In the genomic region with DNA sequence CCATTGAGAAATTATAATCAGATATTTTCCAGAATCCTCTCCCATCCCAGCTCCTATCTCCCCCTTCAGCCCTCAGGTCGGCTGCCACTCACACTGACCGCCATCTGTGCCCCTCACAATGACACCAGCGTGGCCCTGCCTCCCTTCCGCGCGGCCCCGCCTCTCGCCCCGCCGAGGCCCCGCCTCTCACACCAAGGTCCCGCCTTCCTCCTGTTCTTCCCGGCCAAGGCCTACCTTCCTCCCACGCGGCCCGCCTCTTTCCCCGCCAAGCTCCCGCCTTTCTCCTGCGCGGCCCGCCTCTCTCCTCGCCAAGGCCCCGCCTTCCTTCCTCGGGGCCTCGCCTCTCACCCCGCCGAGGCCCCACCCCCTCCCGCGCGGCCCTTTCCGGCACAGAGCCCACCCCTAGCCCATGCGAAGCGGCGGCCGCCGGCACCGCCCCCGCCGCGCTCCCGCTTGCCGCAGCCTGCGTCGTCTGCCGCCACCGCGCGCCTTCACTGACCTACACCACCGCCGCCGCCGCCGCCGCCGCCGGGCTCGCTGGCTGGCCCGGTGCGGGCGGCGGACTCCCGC, we compare ENCODE assay signal across 8 cellular contexts. TPM values are rescaled to one million over a fixed set of nuclear protein-coding genes. Genes with fewer than 3 reads are reported as not detected.
DNase-seq lines count a peak whose midpoint lies in the region; ATAC-seq lines count a peak whose summit lies in the region.

TSS of gene DNAJC21 (plus strand) at position 410 of the 570 bp plus-strand sequence. CDS start 261 bp downstream, outside the sequence.

- peak within 1 kb of the TSS; percentile 92 for H3K18ac ChIP-seq in neuronal stem cell (ENCODE audit: low read length)

- no peak within 1 kb of the TSS for H3K14ac ChIP-seq in neuronal stem cell (ENCODE audit: low read length)

- CTCF ChIA-PET in activated naive CD4-positive, alpha-beta T cell treated with anti-CD3 and anti-CD28 coated beads for 36 hours (lab: Charles Lee), result interaction anchor here (0.6 to 2.5 kb wide), 5 partner anchors 13 to 74 kb away, joined by 3 to 11 read pairs (median 3); partner anchors contain the start of genes BRIX1 and RAD1

- no peaks in the 10 kb centered on the region for H3K27me3 Mint-ChIP-seq in activated naive CD4-positive, alpha-beta T cell treated with anti-CD3 and anti-CD28 coated beads for 36 hours (ENCODE audit: low read depth)

- H4K8ac ChIP-seq in neuronal stem cell (ENCODE audit: low read depth, low read length), result no peak within 1 kb of the TSS

- peak within 1 kb of the TSS; percentile 88 for H3K23ac ChIP-seq in neuronal stem cell (ENCODE audit: low read depth, low read length, poor library complexity)

- H3K4me3 Mint-ChIP-seq in activated naive CD4-positive, alpha-beta T cell treated with anti-CD3 and anti-CD28 coated beads for 36 hours, result peak within 1 kb of the TSS; percentile 94

- no CpG with 5 or more reads among the region's 62 CpGs for WGBS in neuronal stem cell (ENCODE audit: extremely low coverage in 2 of 2, insufficient read length in 2 of 2, insufficient replicate concordance in 1 of 2), 2 donors

- peaks cover 27% of the 10 kb centered on the region for H3K36me3 Mint-ChIP-seq in activated naive CD4-positive, alpha-beta T cell treated with anti-CD3 and anti-CD28 coated beads for 36 hours (ENCODE audit: low read depth)

- no peak within 1 kb of the TSS for H2AK5ac ChIP-seq in neuronal stem cell (ENCODE audit: low read depth, low read length)

- H2AFZ ChIP-seq in neuronal stem cell (ENCODE audit: low read length), result peak within 1 kb of the TSS; percentile 96

- H3K4me3 ChIP-seq in SK-N-MC (peak within 1 kb of the TSS; percentile 77), neuronal stem cell (ENCODE audit: low read length in 2 of 2) (peak within 1 kb of the TSS; percentile 90 to 94), subcutaneous abdominal adipose tissue (ENCODE audit: low read depth in 1 of 5, low read length in 5 of 5) (peak within 1 kb of the TSS; percentile 80 to 98 (median 84))

- H2BK12ac ChIP-seq in neuronal stem cell (ENCODE audit: low read length), result no peak within 1 kb of the TSS

- DNase-seq in GM03348 (ENCODE audit: low spot score) (peak; percentile 99), NCI-H1048 (lab: John Stamatoyannopoulos, UW) (peak; percentile 90), SK-N-MC (ENCODE audit: low read depth, low spot score) (peak; percentile 40), foreskin melanocyte (peak; percentile 94), neuronal stem cell (ENCODE audit: low spot score) (peak; percentile 97)
- peak; percentile 99 for DNase-seq in activated naive CD4-positive, alpha-beta T cell treated with anti-CD3 and anti-CD28 coated beads for 36 hours

- H3K4ac ChIP-seq in neuronal stem cell (ENCODE audit: low read length), result no peak within 1 kb of the TSS

- peak; percentile 83 for ATAC-seq in HG02588 (IDR thresholded peaks at IDR 0.05; ENCODE audit: unreplicated experiment)

- H3K4me1 Mint-ChIP-seq in activated naive CD4-positive, alpha-beta T cell treated with anti-CD3 and anti-CD28 coated beads for 36 hours (ENCODE audit: low read depth), result peaks cover 37% of the 10 kb centered on the region

- H3K36me3 ChIP-seq in SK-N-MC (ENCODE audit: insufficient read depth, low read length), result peaks cover 31% of the 10 kb centered on the region
- H3K36me3 ChIP-seq in neuronal stem cell (replicated peaks in 1 of 2; ENCODE audit: control insufficient read depth in 2 of 2, insufficient read depth in 2 of 2, low read length in 2 of 2), result peaks cover 5 to 55% of the 10 kb centered on the region in 2 donors
- peaks cover 13 to 27% (median 20%) of the 10 kb centered on the region in 5 donors for H3K36me3 ChIP-seq in subcutaneous abdominal adipose tissue (ENCODE audit: control insufficient read depth in 5 of 5, insufficient read depth in 5 of 5, low read length in 5 of 5)

- peaks cover 3 to 8% of the 10 kb centered on the region in 2 donors for H3K4me1 ChIP-seq in neuronal stem cell (ENCODE audit: control insufficient read depth in 2 of 2, insufficient read depth in 1 of 2, low read depth in 1 of 2, low read length in 2 of 2)
- H3K4me1 ChIP-seq in subcutaneous abdominal adipose tissue (ENCODE audit: control insufficient read depth in 5 of 5, insufficient read depth in 5 of 5, low read length in 5 of 5), result peaks cover 0 to 20% (median 19%) of the 10 kb centered on the region in 5 donors

- H3K9me3 ChIP-seq in SK-N-MC (ENCODE audit: low read depth, low read length) (no peaks in the 10 kb centered on the region), neuronal stem cell (replicated peaks in 1 of 2; ENCODE audit: control insufficient read depth in 2 of 2, insufficient read depth in 1 of 2, low read depth in 1 of 2, low read length in 2 of 2) (no peaks in the 10 kb centered on the region), subcutaneous abdominal adipose tissue (ENCODE audit: control insufficient read depth in 5 of 5, low read length in 5 of 5) (no peaks in the 10 kb centered on the region)

- H4K91ac ChIP-seq in neuronal stem cell (ENCODE audit: low read depth, low read length, poor library complexity), result no peak within 1 kb of the TSS

- H3K27ac Mint-ChIP-seq in activated naive CD4-positive, alpha-beta T cell treated with anti-CD3 and anti-CD28 coated beads for 36 hours, result peak within 1 kb of the TSS; percentile 94

- peak within 1 kb of the TSS; percentile 73 for H2BK5ac ChIP-seq in neuronal stem cell (ENCODE audit: low read length)

- H3K27ac ChIP-seq in SK-N-MC (peak within 1 kb of the TSS; percentile 56; the same call in 1 of the 2 replicates), neuronal stem cell (replicated peaks; ENCODE audit: low read length) (peak within 1 kb of the TSS; percentile 79), subcutaneous abdominal adipose tissue (ENCODE audit: low read depth, low read length) (peak within 1 kb of the TSS; percentile 87)

- no peaks in the 10 kb centered on the region for H3K9me3 Mint-ChIP-seq in activated naive CD4-positive, alpha-beta T cell treated with anti-CD3 and anti-CD28 coated beads for 36 hours

- peak within 1 kb of the TSS; percentile 64 for H3K4me2 ChIP-seq in neuronal stem cell (ENCODE audit: insufficient read depth, low read length, poor library complexity, severe bottlenecking)

- H3K27me3 ChIP-seq in neuronal stem cell (ENCODE audit: control insufficient read depth in 3 of 3, insufficient read depth in 3 of 3, low read depth in 1 of 3, low read length in 3 of 3) (no peaks in the 10 kb centered on the region), subcutaneous abdominal adipose tissue (ENCODE audit: control insufficient read depth in 5 of 5, insufficient read depth in 4 of 5, low read length in 5 of 5) (no peaks in the 10 kb centered on the region)

- H2BK15ac ChIP-seq in neuronal stem cell (ENCODE audit: low read length), result no peak within 1 kb of the TSS

- H2BK120ac ChIP-seq in neuronal stem cell (ENCODE audit: low read depth, low read length), result no peak within 1 kb of the TSS

- peak within 1 kb of the TSS; percentile 73 for H3K9ac ChIP-seq in SK-N-MC (ENCODE audit: insufficient read length)
- H3K9ac ChIP-seq in neuronal stem cell (ENCODE audit: low read depth, low read length, poor library complexity), result peak within 1 kb of the TSS; percentile 93
- H3K9ac ChIP-seq in subcutaneous abdominal adipose tissue (ENCODE audit: low read length in 5 of 5), result peak within 1 kb of the TSS; percentile 75 to 97 (median 88)

- H3K79me1 ChIP-seq in neuronal stem cell (ENCODE audit: low read depth, low read length), result peaks cover 2% of the 10 kb centered on the region

- intact Hi-C loops in activated naive CD4-positive, alpha-beta T cell treated with anti-CD3 and anti-CD28 coated beads for 36 hours (cut with micrococcal nuclease), result loop anchor here (1.0 to 10.0 kb wide), 11 partner anchors 14 to 1487 kb away; partner anchors contain the start of genes AMACR, BRIX1, IL7R and LMBRD2

RNA-seq across cellular contexts. Expression of gene DNAJC21, which starts in this region (rescaled TPM):
- total RNA-seq in activated naive CD4-positive, alpha-beta T cell treated with anti-CD3 and anti-CD28 coated beads for 36 hours, result 10 to 100 TPM; 59.1 to 62.1 TPM
- polyA plus RNA-seq in neuronal stem cell (2013, experiment 1 of 2), result 39.7 TPM
- polyA plus RNA-seq in neuronal stem cell (2013, experiment 2 of 2), result 39.9 TPM

Comparison
In these comparisons a context has a peak if more than half of its experiments do, and no peak if none do; other contexts are left out.
1. Peak in every context shown above with its lines: DNase-seq, ATAC-seq, H3K4me3 ChIP-seq and H3K27ac ChIP-seq.
2. DNase-seq: peak in every context shown above with its lines; median percentile 99 in GM03348; 99 in activated naive CD4-positive, alpha-beta T cell treated with anti-CD3 and anti-CD28 coated beads for 36 hours; 97 in neuronal stem cell; 94 in foreskin melanocyte; 90 in NCI-H1048; 40 in SK-N-MC.